In the genomic region with DNA sequence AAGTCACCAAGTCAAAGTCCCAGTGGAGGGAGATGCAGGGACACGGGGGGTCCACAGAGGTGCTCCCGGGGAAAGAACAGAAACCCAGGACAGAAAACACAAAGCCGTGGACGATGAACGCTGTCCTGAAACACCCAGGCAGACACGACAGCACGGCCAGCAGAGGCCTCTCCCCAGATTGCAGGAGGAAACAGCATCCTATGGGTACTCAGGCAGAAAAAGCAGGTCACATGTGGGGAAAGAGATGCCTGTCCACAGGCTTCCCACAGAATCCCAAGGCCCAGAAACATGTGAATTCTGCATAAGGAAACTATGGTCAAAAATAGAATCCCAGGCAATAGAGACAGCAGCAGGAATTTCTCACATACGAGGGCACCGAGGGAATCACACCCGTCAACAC, we compare ENCODE assay signal across 19 cellular contexts. TPM values are rescaled to one million over a fixed set of nuclear protein-coding genes. Genes with fewer than 3 reads are reported as not detected.
DNase-seq lines count a peak whose midpoint lies in the region; ATAC-seq and TF ChIP-seq lines count a peak whose summit lies in the region.
"Had no signal": no experiment of that assay in that cellular context is flagged by ENCODE, and none has a peak within 500 bp of the region (broad histone marks: within the 10 kb centered on the region; RNA-seq: fewer than 3 reads in every experiment).

No MANE protein-coding gene starts in this region.

- H3K27ac Mint-ChIP-seq in brain = peak overlapping the region in 3 of 5 experiments; percentile 20 to 74 (median 70)
- H3K27ac Mint-ChIP-seq: CD4-positive, alpha-beta memory T cell; GM23338 had no signal

- ATAC-seq in GM19035 (IDR thresholded peaks at IDR 0.05; ENCODE audit: unreplicated experiment) (no peak), HG02885 (IDR thresholded peaks at IDR 0.05; ENCODE audit: poor library complexity, unreplicated experiment) (no peak)
- ATAC-seq: GM12878, GM23338, HCT116 had no signal

- in situ Hi-C loops in G401 (cut with HindIII; ENCODE audit: low sequenced_read_pairs) = loop anchor here (5.0 kb wide), 1 partner anchor 82 kb away; no protein-coding TSS in a partner anchor

- H3K9me3 Mint-ChIP-seq in brain = no peaks in the 10 kb centered on the region
- H3K9me3 Mint-ChIP-seq: CD4-positive, alpha-beta memory T cell; GM23338; H9 had no signal

- DNase-seq in G401 (ENCODE audit: low spot score) = peak; percentile 74
- peak; percentile 66 for DNase-seq in cerebellum (ENCODE audit: low spot score)
- peak; percentile 75 for DNase-seq in retina
- DNase-seq in activated CD4-positive, alpha-beta T cell treated with anti-CD3 and anti-CD28 coated beads, Interleukin-2, amount 50 U/mL, for 48 hours = no peak
- no peak for DNase-seq in UCSD-AML1 (lab: John Stamatoyannopoulos, UW; ENCODE audit: unreplicated experiment)
- DNase-seq: CD4-positive, alpha-beta memory T cell; COR-L47; DMS153; DND-41; GDM1; H9 had no signal

- TF ChIP-seq CTCF in brain (conservative IDR thresholded peaks at IDR 0.05) = no peak

- H3K4me1 Mint-ChIP-seq in brain = peaks cover 37% of the 10 kb centered on the region
- H3K4me1 Mint-ChIP-seq: CD4-positive, alpha-beta memory T cell had no signal

- H3K27me3 Mint-ChIP-seq in brain = no peaks in the 10 kb centered on the region

- H3K36me3 Mint-ChIP-seq in brain = no peaks in the 10 kb centered on the region
- H3K36me3 Mint-ChIP-seq: CD4-positive, alpha-beta memory T cell had no signal

- H3K4me3 Mint-ChIP-seq in brain = no peak overlapping the region
- H3K4me3 Mint-ChIP-seq: CD4-positive, alpha-beta memory T cell; GM23338; H9 had no signal

RNA-seq across cellular contexts. Expression of a gene that starts 53.6 kb away (rescaled TPM):
- total RNA-seq in G401 (2014; rRNA removed; shearing (Covaris generic)) = not detected in 2 replicates
- 7.4 TPM for polyA plus RNA-seq in brain (ENCODE audit: insufficient read depth, low read depth, low replicate concordance)
- total RNA-seq in cerebellum = 3.4 TPM
- total RNA-seq: CD4-positive, alpha-beta memory T cell; GM12878; H4 had no signal
- polyA plus RNA-seq: BJ; CD4-positive, alpha-beta memory T cell; GM12878 had no signal

Comparison
In these comparisons a context has a peak if more than half of its experiments do, and no peak if none do; other contexts are left out.
1. DNase-seq: peak in G401 (single experiment), cerebellum (single experiment) and retina (single experiment); none in activated CD4-positive, alpha-beta T cell treated with anti-CD3 and anti-CD28 coated beads, Interleukin-2, amount 50 U/mL, for 48 hours (0 of 2) and UCSD-AML1 (single experiment).